ENCODE assay signal across 7 cellular contexts in genomic region chr17:81711814-81712467, GRCh38. TPM values are rescaled to one million over a fixed set of nuclear protein-coding genes. Genes with fewer than 3 reads are reported as not detected.
DNase-seq lines count a peak whose midpoint lies in the region; ATAC-seq, FAIRE-seq and TF ChIP-seq lines count a peak whose summit lies in the region.

SLC25A10 (plus strand) TSS chr17:81712284; CDS start chr17:81712427, 143 bp downstream.

- dilution Hi-C loops in keratinocyte (cut with MboI; ENCODE audit: extremely low pct_ligation_motif_present, low sequenced_read_pairs) = no loop called here

- DNase-seq in NCI-H2227 treated with DMSO at 0.1 percent for 48 hours (lab: John Stamatoyannopoulos, UW) = peak; percentile 65
- DNase-seq in activated B cell treated with CpG ODN at 0.5 μM for 24 hours = peak; percentile 82
- peak; percentile 63 to 75 for DNase-seq in cardiac fibroblast (ENCODE audit: low read depth in 2 of 2)
- DNase-seq in keratinocyte (ENCODE audit: low read depth, low spot score) = no peak
- peak; percentile 71 to 79 for DNase-seq in stimulated activated CD4-positive, alpha-beta T cell treated with anti-CD3 and anti-CD28 coated beads, Interleukin-12 subunit alpha, Interleukin-12 subunit beta, amount 100 ng/mL, for 24 hours (ENCODE audit: low read depth in 2 of 2)

- H3K4me2 ChIP-seq in keratinocyte (ENCODE audit: control insufficient read depth, extremely low read depth, insufficient read depth, low read depth, low read length) = peak within 1 kb of the TSS; percentile 98

- H3K9me1 ChIP-seq in keratinocyte (ENCODE audit: control insufficient read depth, extremely low read depth, insufficient read depth, low read length) = no peaks in the 10 kb centered on the region

- POLR2A ChIA-PET in activated B cell treated with CpG ODN at 0.5 μM for 24 hours (lab: Charles Lee) = interaction anchor here (0.7 to 1.3 kb wide), 6 partner anchors 9 to 155 kb away, joined by 3 to 9 read pairs (median 4); partner anchors contain the start of genes MRPL12 and P4HB

- no peaks in the 10 kb centered on the region for H3K9me3 Mint-ChIP-seq in activated B cell treated with CpG ODN at 0.5 μM for 24 hours

- no peaks in the 10 kb centered on the region for H3K9me3 ChIP-seq in keratinocyte (ENCODE audit: control insufficient read depth, low read depth, low read length)

- H3K36me3 Mint-ChIP-seq in activated B cell treated with CpG ODN at 0.5 μM for 24 hours (ENCODE audit: low read depth) = peaks cover 4% of the 10 kb centered on the region

- no peak within 1 kb of the TSS for H2AFZ ChIP-seq in keratinocyte (ENCODE audit: control insufficient read depth, low read length)

- no peak for TF ChIP-seq CTCF in activated B cell treated with CpG ODN at 0.5 μM for 24 hours (IDR thresholded peaks at IDR 0.05)
- TF ChIP-seq CTCF in cardiac fibroblast (IDR thresholded peaks at IDR 0.05; ENCODE audit: low read depth, low read length) = no peak
- no peak for TF ChIP-seq CTCF in keratinocyte (optimal IDR thresholded peaks at IDR 0.05 in 1 of 3, IDR thresholded peaks at IDR 0.05 in 1 of 3, conservative IDR thresholded peaks at IDR 0.05 in 1 of 3; ENCODE audit: extremely low read depth in 1 of 3, insufficient read depth in 2 of 3, low read length in 3 of 3)

- H3K27ac ChIP-seq in keratinocyte (ENCODE audit: control insufficient read depth, insufficient read depth, low read length) = peak within 1 kb of the TSS; percentile 40

- no peaks in the 10 kb centered on the region for H3K27me3 Mint-ChIP-seq in activated B cell treated with CpG ODN at 0.5 μM for 24 hours

- peaks cover 23% of the 10 kb centered on the region for H3K4me1 ChIP-seq in keratinocyte (ENCODE audit: control insufficient read depth, extremely low read depth, insufficient read depth, low read length)

- H4K20me1 ChIP-seq in keratinocyte (ENCODE audit: control insufficient read depth, extremely low read depth, insufficient read depth, low read length) = no peaks in the 10 kb centered on the region

- H3K4me3 ChIP-seq in cardiac fibroblast (replicated peaks in 1 of 2; ENCODE audit: low read depth in 2 of 2, low read length in 2 of 2) (peak within 1 kb of the TSS; percentile 43 to 66), keratinocyte (ENCODE audit: control insufficient read depth in 2 of 3, extremely low read depth in 1 of 3, insufficient read depth in 2 of 3, low read depth in 1 of 3, low read length in 3 of 3) (peak within 1 kb of the TSS; percentile 57 to 72 (median 72))

- CTCF ChIA-PET in activated B cell treated with CpG ODN at 0.5 μM for 24 hours (lab: Charles Lee) = no interaction called here

- H3K36me3 ChIP-seq in keratinocyte (ENCODE audit: control insufficient read depth in 2 of 2, extremely low read depth in 1 of 2, insufficient read depth in 2 of 2, low read length in 2 of 2) = peaks cover 12 to 17% of the 10 kb centered on the region in 2 experiments

- peaks cover 17% of the 10 kb centered on the region for H3K4me1 Mint-ChIP-seq in activated B cell treated with CpG ODN at 0.5 μM for 24 hours

- peak within 1 kb of the TSS; percentile 84 for H3K4me3 Mint-ChIP-seq in activated B cell treated with CpG ODN at 0.5 μM for 24 hours

- ATAC-seq in GM18511 (IDR thresholded peaks at IDR 0.05; ENCODE audit: unreplicated experiment) = peak; percentile 68
- ATAC-seq in HG03045 (IDR thresholded peaks at IDR 0.05; ENCODE audit: unreplicated experiment) = peak; percentile 66
- peak; percentile 89 for ATAC-seq in activated B cell treated with CpG ODN at 0.5 μM for 24 hours (ENCODE audit: low read depth)

- peak within 1 kb of the TSS; percentile 19 for H3K27ac Mint-ChIP-seq in activated B cell treated with CpG ODN at 0.5 μM for 24 hours

- no peaks in the 10 kb centered on the region for H3K27me3 ChIP-seq in keratinocyte (ENCODE audit: control insufficient read depth, extremely low read depth, insufficient read depth, low read length)

- H3K9ac ChIP-seq in keratinocyte (ENCODE audit: control insufficient read depth, extremely low read depth, insufficient read depth, low read length) = peak within 1 kb of the TSS; percentile 63

- peaks cover 21% of the 10 kb centered on the region for H3K79me2 ChIP-seq in keratinocyte (ENCODE audit: control insufficient read depth, insufficient read depth, low read length)

- intact Hi-C loops in activated B cell treated with CpG ODN at 0.5 μM for 24 hours (cut with micrococcal nuclease) = loop anchor here (1.0 to 5.0 kb wide), 3 partner anchors 9 to 560 kb away; partner anchors contain the start of genes CSNK1D, MRPL12 and P4HB

- no peak for FAIRE-seq in keratinocyte (lab: Jason Lieb, UNC)

RNA-seq across cellular contexts. Expression of gene SLC25A10, which starts in this region (rescaled TPM):
- 6.1 and 6.4 TPM in 2 replicates for total RNA-seq in activated B cell treated with CpG ODN at 0.5 μM for 24 hours
- polyA plus RNA-seq in keratinocyte = 12.7 to 18.0 TPM (median 15.9 TPM) in 3 replicates
- 1.1 TPM for polyA plus RNA-seq in keratinocyte (2011; ENCODE audit: low read depth)
- 19.2 and 31.9 TPM in 2 replicates for polyA plus RNA-seq in keratinocyte (2011; cell fraction: cytosol; rRNA removed)
- polyA plus RNA-seq in keratinocyte (2011; cell fraction: nucleus; rRNA removed) = 12.6 and 23.7 TPM in 2 replicates
- 7.6 and 22.4 TPM in 2 replicates for polyA plus RNA-seq in keratinocyte (2012; ENCODE audit: low replicate concordance)
- polyA minus RNA-seq in keratinocyte = 16.8 to 29.2 TPM (median 18.2 TPM) in 3 replicates
- polyA minus RNA-seq in keratinocyte (2011; cell fraction: cytosol; rRNA and poly(A)+ RNA removed) = 22.8 TPM
- 7.3 and 11.3 TPM in 2 replicates for polyA minus RNA-seq in keratinocyte (2011; cell fraction: nucleus; rRNA and poly(A)+ RNA removed)
